In genomic region chr2:165470351-165470750, GRCh38 we compare ENCODE assay signal across 11 cellular contexts. TPM values are rescaled to one million over a fixed set of nuclear protein-coding genes. Genes with fewer than 3 reads are reported as not detected.
DNase-seq lines count a peak whose midpoint lies in the region; ATAC-seq and TF ChIP-seq lines count a peak whose summit lies in the region.
"Had no signal": no experiment of that assay in that cellular context is flagged by ENCODE, and none has a peak within 500 bp of the region (broad histone marks: within the 10 kb centered on the region; RNA-seq: fewer than 3 reads in every experiment).

No MANE protein-coding gene starts in this region.

- H3K9me3 ChIP-seq in stomach, result no peaks in the 10 kb centered on the region

- CTCF ChIA-PET in HEK293T (lab: Yijun Ruan, JAX), result interaction anchor here (0.7 to 1.3 kb wide), 3 partner anchors 32 to 64 kb away, joined by 3 to 4 read pairs (median 3); no protein-coding TSS in a partner anchor

- no peaks in the 10 kb centered on the region for H3K36me3 ChIP-seq in kidney epithelial cell (ENCODE audit: control insufficient read depth, insufficient read depth, low read length)
- no peaks in the 10 kb centered on the region for H3K36me3 ChIP-seq in stomach

- DNase-seq in HEK293T (ENCODE audit: extremely low spot score) (no peak), cardiac fibroblast (ENCODE audit: low read depth in 2 of 2) (no peak), kidney epithelial cell (ENCODE audit: low read depth) (no peak), stomach (no peak), NCI-H1105 treated with DMSO at 0.1 percent for 48 hours (lab: John Stamatoyannopoulos, UW) (no peak)
- no peak for DNase-seq in stimulated activated CD4-positive, alpha-beta T cell treated with anti-CD3 and anti-CD28 coated beads, Interleukin-4, amount 100 ng/mL, for 24 hours
- DNase-seq: activated T-cell treated with anti-CD3 and anti-CD28 coated beads for 4 hours; central memory CD4-positive, alpha-beta T cell; NCI-H1092; retina had no signal

- no peak for TF ChIP-seq POLR2A in stomach (IDR thresholded peaks at IDR 0.05)

- TF ChIP-seq CTCF in cardiac fibroblast (IDR thresholded peaks at IDR 0.05; ENCODE audit: low read depth, low read length), result no peak
- TF ChIP-seq CTCF in kidney epithelial cell (IDR thresholded peaks at IDR 0.05; ENCODE audit: insufficient read depth, low read length, poor library complexity, severe bottlenecking), result no peak
- no peak for TF ChIP-seq CTCF in stomach (IDR thresholded peaks at IDR 0.05)

- H3K4me1 ChIP-seq in stomach, result peaks cover 0 to 22% (median 6%) of the 10 kb centered on the region in 4 donors

- no peak for TF ChIP-seq EP300 in stomach (IDR thresholded peaks at IDR 0.05)

- H3K27ac ChIP-seq in stomach, result no peak overlapping the region

- no peak for ATAC-seq in HG03457 (IDR thresholded peaks at IDR 0.05; ENCODE audit: unreplicated experiment)

- H3K27me3 ChIP-seq in kidney epithelial cell (ENCODE audit: control insufficient read depth, insufficient read depth, low read length), result no peaks in the 10 kb centered on the region
- no peaks in the 10 kb centered on the region for H3K27me3 ChIP-seq in stomach

- intact Hi-C loops in stomach (cut with DNase I; ENCODE audit: low total_unique reads), result no loop called here

- H3K4me3 ChIP-seq in cardiac fibroblast (replicated peaks in 1 of 2; ENCODE audit: low read depth in 2 of 2, low read length in 2 of 2) (peak overlapping the region; percentile 50 to 59), kidney epithelial cell (ENCODE audit: low read depth, low read length) (peak overlapping the region; percentile 67), stomach (peak overlapping the region; percentile 41 to 46 (median 43))

- POLR2A ChIA-PET in HEK293T (lab: Yijun Ruan, JAX), result interaction anchor here (0.9 to 1.4 kb wide), 2 partner anchors 21 to 68 kb away, joined by 4 to 5 read pairs; no protein-coding TSS in a partner anchor

TF ChIP-seq in HEK293T, 16 proteins besides CTCF, POLR2A, EP300 and RAD21:
- TF ChIP-seq FOXM1 (IDR thresholded peaks at IDR 0.05; ENCODE audit: borderline replicate concordance) (no peak), FOXA1 (IDR thresholded peaks at IDR 0.05) (no peak), ARNT (IDR thresholded peaks at IDR 0.05) (no peak), BHLHE40 (IDR thresholded peaks at IDR 0.05; ENCODE audit: borderline replicate concordance) (no peak), CTBP1 (IDR thresholded peaks at IDR 0.05; ENCODE audit: borderline replicate concordance) (no peak), ZNF384 (IDR thresholded peaks at IDR 0.05) (peak; percentile 82), NFRKB (IDR thresholded peaks at IDR 0.05) (no peak), HDGF (IDR thresholded peaks at IDR 0.05; ENCODE audit: borderline replicate concordance) (no peak), SP1 (IDR thresholded peaks at IDR 0.05) (no peak), L3MBTL2 (conservative IDR thresholded peaks at IDR 0.05) (no peak)
- TF ChIP-seq, protein P1, sequence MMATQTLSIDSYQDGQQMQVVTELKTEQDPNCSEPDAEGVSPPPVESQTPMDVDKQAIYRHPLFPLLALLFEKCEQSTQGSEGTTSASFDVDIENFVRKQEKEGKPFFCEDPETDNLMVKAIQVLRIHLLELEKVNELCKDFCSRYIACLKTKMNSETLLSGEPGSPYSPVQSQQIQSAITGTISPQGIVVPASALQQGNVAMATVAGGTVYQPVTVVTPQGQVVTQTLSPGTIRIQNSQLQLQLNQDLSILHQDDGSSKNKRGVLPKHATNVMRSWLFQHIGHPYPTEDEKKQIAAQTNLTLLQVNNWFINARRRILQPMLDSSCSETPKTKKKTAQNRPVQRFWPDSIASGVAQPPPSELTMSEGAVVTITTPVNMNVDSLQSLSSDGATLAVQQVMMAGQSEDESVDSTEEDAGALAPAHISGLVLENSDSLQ (IDR thresholded peaks at IDR 0.05), result peak; percentile 21; the same call in 1 of the 2 replicates
TF ChIP-seq in HEK293T: peak in this region for 2.

RNA-seq across cellular contexts. Expression of gene CSRNP3, which starts 0.9 kb away (rescaled TPM):
- total RNA-seq in kidney epithelial cell (1.6 and 3.6 TPM in 2 replicates), stomach (1 to 10 TPM in 1 of 5 donors, under 1 TPM in 3, not detected in 1; under 0.01 to 9.9 (median 0.72) TPM)
- polyA plus RNA-seq in stomach, result 1 to 10 TPM in 1 of 3 donors, under 1 TPM in 2; 0.23 to 1.4 (median 0.31) TPM
